In genomic region chr10:133327651-133328357, GRCh38 we compare ENCODE assay signal across 19 cellular contexts. TPM values are rescaled to one million over a fixed set of nuclear protein-coding genes. Genes with fewer than 3 reads are reported as not detected.
DNase-seq lines count a peak whose midpoint lies in the region; ATAC-seq and TF ChIP-seq lines count a peak whose summit lies in the region.
"Had no signal": no experiment of that assay in that cellular context is flagged by ENCODE, and none has a peak within 500 bp of the region (broad histone marks: within the 10 kb centered on the region; RNA-seq: fewer than 3 reads in every experiment).

No MANE protein-coding gene starts in this region.

- H3K27me3 ChIP-seq in SK-N-SH (ENCODE audit: insufficient read depth) (peaks cover 21% of the 10 kb centered on the region), breast epithelium (peaks cover 6 to 64% of the 10 kb centered on the region in 2 donors)

- H3K4me2 ChIP-seq in SK-N-SH: no peak overlapping the region

- H3K4me3 ChIP-seq in SK-N-SH (ENCODE audit: low read depth in 2 of 2, low read length in 1 of 2) (no peak overlapping the region), breast epithelium (no peak overlapping the region)
- H3K4me3 ChIP-seq: left lung had no signal

- peak overlapping the region in 1 of 2 experiments; percentile 55; a peak in 1 of 4 replicates for H3K27ac ChIP-seq in SK-N-SH (ENCODE audit: low read depth in 2 of 2, low read length in 1 of 2)
- H3K27ac ChIP-seq in breast epithelium: no peak overlapping the region
- H3K27ac ChIP-seq: HL-60, left lung had no signal

- no peak for TF ChIP-seq POLR2A in breast epithelium (IDR thresholded peaks at IDR 0.05)

- TF ChIP-seq RAD21 in SK-N-SH (IDR thresholded peaks at IDR 0.05; ENCODE audit: low read length): no peak

- H2AFZ ChIP-seq in SK-N-SH (ENCODE audit: low read depth): no peak overlapping the region

- H3F3A ChIP-seq in SK-N-SH (replicated peaks; ENCODE audit: insufficient read depth): peaks cover 7% of the 10 kb centered on the region

- no peaks in the 10 kb centered on the region for H3K79me2 ChIP-seq in SK-N-SH (ENCODE audit: insufficient read depth)

- CTCF ChIA-PET in SK-N-SH (lab: Yijun Ruan, JAX): interaction anchor here (0.7 to 4.7 kb wide), 7 partner anchors 8 to 49 kb away, joined by 3 to 73 read pairs (median 21); partner anchors contain the start of genes FUOM, TUBGCP2 and ZNF511

- no peak for ATAC-seq in SK-N-SH treated with all-trans-retinoic acid at 6 μM for 48 hours
- ATAC-seq: activated CD8-positive, alpha-beta T cell treated with anti-CD3 and anti-CD28 coated beads for 36 hours; left lung; naive thymus-derived CD4-positive, alpha-beta T cell; stimulated activated naive CD8-positive, alpha-beta T cell treated with anti-CD3 and anti-CD28 coated beads, Interleukin-15, amount 100 ng/mL, for 72 hours had no signal

- no peaks in the 10 kb centered on the region for H3K9me3 ChIP-seq in SK-N-SH
- H3K9me3 ChIP-seq in breast epithelium: no peaks in the 10 kb centered on the region
- H3K9me3 ChIP-seq: left lung had no signal

- DNase-seq in SK-N-SH (no peak), amniotic epithelial cell (ENCODE audit: low read depth) (peak; percentile 24), posterior vena cava (ENCODE audit: low spot score) (peak; percentile 71), breast epithelium (ENCODE audit: low spot score in 2 of 2) (no peak), NCI-H226 (no peak)
- DNase-seq: activated CD8-positive, alpha-beta T cell treated with anti-CD3 and anti-CD28 coated beads for 36 hours; DMS79 treated with DMSO at 0.1 percent for 48 hours; naive thymus-derived CD4-positive, alpha-beta T cell; NCI-H1105 treated with DMSO at 0.1 percent for 48 hours; stimulated activated CD4-positive, alpha-beta T cell treated with anti-CD3 and anti-CD28 coated beads, Interleukin-15, amount 100 ng/mL, for 24 hours; stimulated activated naive CD8-positive, alpha-beta T cell treated with anti-CD3 and anti-CD28 coated beads, Interleukin-15, amount 100 ng/mL, for 72 hours; SW 1271 had no signal

- WGBS in SK-N-SH (ENCODE audit: low lambda C conversion rate): 73% methylated on average over 2 of the region's 12 CpGs

- TF ChIP-seq CTCF in SK-N-SH (IDR thresholded peaks at IDR 0.05) (no peak), breast epithelium (IDR thresholded peaks at IDR 0.05) (no peak)

- H3K9me2 ChIP-seq in SK-N-SH: no peaks in the 10 kb centered on the region

- no peak overlapping the region for H3K9ac ChIP-seq in SK-N-SH

- POLR2A ChIA-PET in SK-N-SH (lab: Yijun Ruan, JAX): interaction anchor here (1.4 kb wide), 1 partner anchor 33 kb away, joined by 4 read pairs; no protein-coding TSS in a partner anchor

- intact Hi-C loops in posterior vena cava (cut with DNase I): no loop called here
- intact Hi-C loops in breast epithelium (cut with DNase I; ENCODE audit: low total_unique reads): no loop called here

- H4K20me1 ChIP-seq in SK-N-SH (ENCODE audit: insufficient read depth): no peaks in the 10 kb centered on the region

- H3K4me1 ChIP-seq in SK-N-SH (ENCODE audit: control insufficient read depth in 1 of 2, insufficient read depth in 2 of 2, low read depth in 1 of 2, low read length in 1 of 2) (peaks cover 7 to 34% of the 10 kb centered on the region in 2 experiments; a peak in 2 of 4 replicates), breast epithelium (peaks cover 0 to 5% of the 10 kb centered on the region in 2 donors)

- no peak for TF ChIP-seq EP300 in SK-N-SH (IDR thresholded peaks at IDR 0.05; ENCODE audit: borderline replicate concordance in 1 of 2, low read depth in 1 of 2, low read length in 1 of 2)

- no peaks in the 10 kb centered on the region for H3K36me3 ChIP-seq in SK-N-SH (replicated peaks in 1 of 2; ENCODE audit: control insufficient read depth in 1 of 2, insufficient read depth in 2 of 2, low read length in 1 of 2)
- no peaks in the 10 kb centered on the region for H3K36me3 ChIP-seq in breast epithelium
- H3K36me3 ChIP-seq: left lung had no signal

TF ChIP-seq in SK-N-SH, 30 proteins besides CTCF, POLR2A, EP300 and RAD21:
- TF ChIP-seq NFIC (IDR thresholded peaks at IDR 0.05; ENCODE audit: borderline replicate concordance) (peak; percentile 8; the same call in 1 of the 2 replicates), RXRA (IDR thresholded peaks at IDR 0.05; ENCODE audit: borderline replicate concordance, low read depth) (no peak), GABPA (IDR thresholded peaks at IDR 0.05; ENCODE audit: low read depth) (no peak), FOXM1 (IDR thresholded peaks at IDR 0.05; ENCODE audit: low read depth) (no peak), SMC3 (IDR thresholded peaks at IDR 0.05; ENCODE audit: low read depth, low read length) (no peak), YY1 (IDR thresholded peaks at IDR 0.05; ENCODE audit: low read depth) (no peak)

TF ChIP-seq in SK-N-SH treated with all-trans-retinoic acid at 6 μM for 48 hours, 23 proteins besides CTCF, POLR2A, EP300 and RAD21:
- TF ChIP-seq GLIS3 (CRISPR knock-in tag; IDR thresholded peaks at IDR 0.05): no peak
- TF ChIP-seq ZC3H10 (CRISPR knock-in tag; IDR thresholded peaks at IDR 0.05): no peak
- TF ChIP-seq TCF4 (CRISPR knock-in tag; IDR thresholded peaks at IDR 0.05; ENCODE audit: borderline replicate concordance): no peak
- no peak for TF ChIP-seq CREB5 (CRISPR knock-in tag; IDR thresholded peaks at IDR 0.05; ENCODE audit: low read depth)
- TF ChIP-seq POU6F1 (CRISPR knock-in tag; IDR thresholded peaks at IDR 0.05; ENCODE audit: borderline replicate concordance, low read depth): no peak
- no peak for TF ChIP-seq ZNF8 (CRISPR knock-in tag; IDR thresholded peaks at IDR 0.05)
- no peak for TF ChIP-seq ZFP3 (CRISPR knock-in tag; IDR thresholded peaks at IDR 0.05)
- TF ChIP-seq CSDC2 (CRISPR knock-in tag; IDR thresholded peaks at IDR 0.05): no peak
- no peak for TF ChIP-seq ZFP30 (CRISPR knock-in tag; IDR thresholded peaks at IDR 0.05)
- TF ChIP-seq ISL1 (CRISPR knock-in tag; IDR thresholded peaks at IDR 0.05): no peak
- no peak for TF ChIP-seq ZNF565 (CRISPR knock-in tag; conservative IDR thresholded peaks at IDR 0.05; ENCODE audit: low read depth)
- no peak for TF ChIP-seq ZNF70 (CRISPR knock-in tag; IDR thresholded peaks at IDR 0.05)
- TF ChIP-seq ESRRG (CRISPR knock-in tag; IDR thresholded peaks at IDR 0.05): no peak
- TF ChIP-seq RARB (CRISPR knock-in tag; IDR thresholded peaks at IDR 0.05): no peak
- no peak for TF ChIP-seq PPARA (CRISPR knock-in tag; IDR thresholded peaks at IDR 0.05; ENCODE audit: borderline replicate concordance)
- TF ChIP-seq OSR1 (CRISPR knock-in tag; IDR thresholded peaks at IDR 0.05): no peak
- no peak for TF ChIP-seq SNAI2 (CRISPR knock-in tag; IDR thresholded peaks at IDR 0.05)
TF ChIP-seq in SK-N-SH treated with all-trans-retinoic acid at 6 μM for 48 hours: peak in this region for 0.

RNA-seq across cellular contexts. Expression of gene CALY, which starts 8.9 kb away (rescaled TPM):
- 3.3 TPM in 2 replicates for polyA plus RNA-seq in SK-N-SH (2012; rRNA removed)
- polyA plus RNA-seq in SK-N-SH (2012; cell fraction: cytosol; rRNA removed): 1.4 and 3.9 TPM in 2 replicates
- 1.7 and 4.5 TPM in 2 replicates for polyA plus RNA-seq in SK-N-SH (2012; cell fraction: nucleus; rRNA removed)
- total RNA-seq in posterior vena cava: not detected
- total RNA-seq in breast epithelium: under 1 TPM in 1 of 3 donors, not detected in 2; 0.66 TPM
- total RNA-seq: A673; activated CD8-positive, alpha-beta T cell treated with anti-CD3 and anti-CD28 coated beads for 36 hours; left lung; pulmonary artery endothelial cell; ureter had no signal
- polyA plus RNA-seq: CD14-positive monocyte had no signal

RNA-seq across cellular contexts. Expression of gene ZNF511, which starts 19.1 kb away (rescaled TPM):
- polyA plus RNA-seq in SK-N-SH (2012; rRNA removed): 43.5 and 62.3 TPM in 2 replicates
- 33.7 and 40.0 TPM in 2 replicates for polyA plus RNA-seq in SK-N-SH (2012; cell fraction: cytosol; rRNA removed)
- polyA plus RNA-seq in SK-N-SH (2012; cell fraction: nucleus; rRNA removed): 41.9 and 53.5 TPM in 2 replicates
- total RNA-seq in posterior vena cava (10 to 100 TPM; 27.4 to 30.7 TPM), breast epithelium (10 to 100 TPM; 27.4 to 33.2 (median 32.1) TPM)

RNA-seq across cellular contexts. Expression of gene TUBGCP2, which starts 19.1 kb away (rescaled TPM):
- polyA plus RNA-seq in SK-N-SH (2012; rRNA removed): 47.4 and 49.1 TPM in 2 replicates
- polyA plus RNA-seq in SK-N-SH (2012; cell fraction: cytosol; rRNA removed): 21.2 and 31.5 TPM in 2 replicates
- polyA plus RNA-seq in SK-N-SH (2012; cell fraction: nucleus; rRNA removed): 99.3 and 109 TPM in 2 replicates
- 10 to 100 TPM; 35.7 to 36.0 TPM for total RNA-seq in posterior vena cava
- 10 to 100 TPM; 33.6 to 40.0 (median 39.5) TPM for total RNA-seq in breast epithelium

RNA-seq across cellular contexts. Expression of gene PRAP1, which starts 19.4 kb away (rescaled TPM):
- 1.9 and 2.3 TPM in 2 replicates for polyA plus RNA-seq in SK-N-SH (2012; rRNA removed)
- polyA plus RNA-seq in SK-N-SH (2012; cell fraction: cytosol; rRNA removed): 0.72 and 1.1 TPM in 2 replicates
- polyA plus RNA-seq in SK-N-SH (2012; cell fraction: nucleus; rRNA removed): 0.52 and 0.54 TPM in 2 replicates
- total RNA-seq in posterior vena cava: not detected
- total RNA-seq in breast epithelium: not detected
- total RNA-seq: A673; activated CD8-positive, alpha-beta T cell treated with anti-CD3 and anti-CD28 coated beads for 36 hours; left lung; naive thymus-derived CD4-positive, alpha-beta T cell; pulmonary artery endothelial cell; ureter had no signal
- polyA plus RNA-seq: CD14-positive monocyte; naive thymus-derived CD4-positive, alpha-beta T cell had no signal

RNA-seq across cellular contexts. Expression of gene FUOM, which starts 30.0 kb away (rescaled TPM):
- polyA plus RNA-seq in SK-N-SH (2012; rRNA removed): 25.3 and 32.5 TPM in 2 replicates
- polyA plus RNA-seq in SK-N-SH (2012; cell fraction: cytosol; rRNA removed): 18.1 and 23.5 TPM in 2 replicates
- polyA plus RNA-seq in SK-N-SH (2012; cell fraction: nucleus; rRNA removed): 20.0 and 23.3 TPM in 2 replicates
- total RNA-seq in posterior vena cava (10 to 100 TPM; 13.8 to 17.6 TPM), breast epithelium (10 to 100 TPM; 13.8 to 31.5 (median 31.2) TPM)

Comparison
In these comparisons a context has a peak if more than half of its experiments do, and no peak if none do; other contexts are left out.
1. DNase-seq: peak in amniotic epithelial cell (single experiment) and posterior vena cava (single experiment); none in SK-N-SH (single experiment), breast epithelium (0 of 2) and NCI-H226 (single experiment).